In the genomic region with DNA sequence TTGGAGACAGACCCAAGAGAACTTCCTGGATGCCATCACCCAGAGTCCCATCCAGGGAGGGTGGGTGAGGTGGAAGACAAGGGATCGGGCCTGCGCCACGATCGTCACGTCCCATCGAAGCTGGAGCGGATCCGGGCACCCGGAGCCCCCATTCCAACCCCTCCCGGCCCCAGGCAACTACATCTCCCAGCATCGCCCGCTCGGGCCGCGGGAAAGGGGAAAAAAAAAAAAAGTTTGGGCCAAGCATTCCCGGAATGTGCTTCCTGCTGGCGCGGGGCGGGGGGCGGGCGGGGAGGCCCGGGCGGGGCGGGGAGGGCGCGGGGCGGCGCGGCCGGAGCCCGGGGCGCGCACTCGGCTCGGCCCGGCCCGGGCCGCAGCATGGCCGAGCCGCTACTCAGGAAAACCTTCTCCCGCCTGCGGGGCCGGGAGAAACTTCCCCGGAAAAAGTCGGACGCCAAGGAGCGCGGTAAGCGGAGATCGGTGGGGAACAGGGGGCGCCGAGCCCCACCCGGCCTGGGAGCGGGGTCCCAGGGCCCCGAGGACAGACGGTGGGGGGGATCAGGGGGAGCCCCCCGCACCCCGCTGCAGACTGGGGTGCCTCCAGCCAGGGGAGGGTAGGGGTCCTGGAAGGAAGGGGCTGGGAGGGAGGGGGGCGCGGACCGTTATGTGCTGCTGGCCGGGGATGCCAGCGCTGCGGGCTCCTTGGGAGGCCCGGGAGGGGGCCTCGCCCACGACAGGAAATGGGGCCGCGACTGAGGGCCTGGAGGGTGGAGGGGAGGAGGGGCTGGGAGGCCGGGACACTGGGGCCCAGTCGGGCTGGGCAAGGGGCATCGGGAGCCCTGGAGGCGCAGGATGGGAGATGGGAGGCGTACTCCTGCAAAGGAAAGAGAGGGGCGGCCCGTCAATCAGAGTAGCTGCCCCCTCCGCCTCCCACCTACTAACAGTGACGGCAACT, we compare ENCODE assay signal across 1 cellular context.
TF ChIP-seq lines count a peak whose summit lies in the region.

A gene with protein sequence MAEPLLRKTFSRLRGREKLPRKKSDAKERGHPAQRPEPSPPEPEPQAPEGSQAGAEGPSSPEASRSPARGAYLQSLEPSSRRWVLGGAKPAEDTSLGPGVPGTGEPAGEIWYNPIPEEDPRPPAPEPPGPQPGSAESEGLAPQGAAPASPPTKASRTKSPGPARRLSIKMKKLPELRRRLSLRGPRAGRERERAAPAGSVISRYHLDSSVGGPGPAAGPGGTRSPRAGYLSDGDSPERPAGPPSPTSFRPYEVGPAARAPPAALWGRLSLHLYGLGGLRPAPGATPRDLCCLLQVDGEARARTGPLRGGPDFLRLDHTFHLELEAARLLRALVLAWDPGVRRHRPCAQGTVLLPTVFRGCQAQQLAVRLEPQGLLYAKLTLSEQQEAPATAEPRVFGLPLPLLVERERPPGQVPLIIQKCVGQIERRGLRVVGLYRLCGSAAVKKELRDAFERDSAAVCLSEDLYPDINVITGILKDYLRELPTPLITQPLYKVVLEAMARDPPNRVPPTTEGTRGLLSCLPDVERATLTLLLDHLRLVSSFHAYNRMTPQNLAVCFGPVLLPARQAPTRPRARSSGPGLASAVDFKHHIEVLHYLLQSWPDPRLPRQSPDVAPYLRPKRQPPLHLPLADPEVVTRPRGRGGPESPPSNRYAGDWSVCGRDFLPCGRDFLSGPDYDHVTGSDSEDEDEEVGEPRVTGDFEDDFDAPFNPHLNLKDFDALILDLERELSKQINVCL (plus strand): TSS at position 346 of the 955 bp plus-strand sequence. CDS start 33 bp downstream, at position 379.

TF ChIP-seq in HepG2, 621 proteins besides CTCF, POLR2A, EP300 and RAD21 (continued from another document and continues in another):
- no peak for TF ChIP-seq ZNF839 (CRISPR knock-in tag; IDR thresholded peaks at IDR 0.05; ENCODE audit: borderline replicate concordance)
- TF ChIP-seq, protein P1, sequence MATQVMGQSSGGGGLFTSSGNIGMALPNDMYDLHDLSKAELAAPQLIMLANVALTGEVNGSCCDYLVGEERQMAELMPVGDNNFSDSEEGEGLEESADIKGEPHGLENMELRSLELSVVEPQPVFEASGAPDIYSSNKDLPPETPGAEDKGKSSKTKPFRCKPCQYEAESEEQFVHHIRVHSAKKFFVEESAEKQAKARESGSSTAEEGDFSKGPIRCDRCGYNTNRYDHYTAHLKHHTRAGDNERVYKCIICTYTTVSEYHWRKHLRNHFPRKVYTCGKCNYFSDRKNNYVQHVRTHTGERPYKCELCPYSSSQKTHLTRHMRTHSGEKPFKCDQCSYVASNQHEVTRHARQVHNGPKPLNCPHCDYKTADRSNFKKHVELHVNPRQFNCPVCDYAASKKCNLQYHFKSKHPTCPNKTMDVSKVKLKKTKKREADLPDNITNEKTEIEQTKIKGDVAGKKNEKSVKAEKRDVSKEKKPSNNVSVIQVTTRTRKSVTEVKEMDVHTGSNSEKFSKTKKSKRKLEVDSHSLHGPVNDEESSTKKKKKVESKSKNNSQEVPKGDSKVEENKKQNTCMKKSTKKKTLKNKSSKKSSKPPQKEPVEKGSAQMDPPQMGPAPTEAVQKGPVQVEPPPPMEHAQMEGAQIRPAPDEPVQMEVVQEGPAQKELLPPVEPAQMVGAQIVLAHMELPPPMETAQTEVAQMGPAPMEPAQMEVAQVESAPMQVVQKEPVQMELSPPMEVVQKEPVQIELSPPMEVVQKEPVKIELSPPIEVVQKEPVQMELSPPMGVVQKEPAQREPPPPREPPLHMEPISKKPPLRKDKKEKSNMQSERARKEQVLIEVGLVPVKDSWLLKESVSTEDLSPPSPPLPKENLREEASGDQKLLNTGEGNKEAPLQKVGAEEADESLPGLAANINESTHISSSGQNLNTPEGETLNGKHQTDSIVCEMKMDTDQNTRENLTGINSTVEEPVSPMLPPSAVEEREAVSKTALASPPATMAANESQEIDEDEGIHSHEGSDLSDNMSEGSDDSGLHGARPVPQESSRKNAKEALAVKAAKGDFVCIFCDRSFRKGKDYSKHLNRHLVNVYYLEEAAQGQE (IDR thresholded peaks at IDR 0.05; ENCODE audit: borderline replicate concordance in 1 of 2, low read depth in 1 of 2, low read length in 2 of 2): no peak
- TF ChIP-seq CREB1 (IDR thresholded peaks at IDR 0.05): no peak
- peak; percentile 28; the same call in 1 of the 2 replicates for TF ChIP-seq CREB1 (CRISPR knock-in tag; IDR thresholded peaks at IDR 0.05)
- TF ChIP-seq, protein P2, sequence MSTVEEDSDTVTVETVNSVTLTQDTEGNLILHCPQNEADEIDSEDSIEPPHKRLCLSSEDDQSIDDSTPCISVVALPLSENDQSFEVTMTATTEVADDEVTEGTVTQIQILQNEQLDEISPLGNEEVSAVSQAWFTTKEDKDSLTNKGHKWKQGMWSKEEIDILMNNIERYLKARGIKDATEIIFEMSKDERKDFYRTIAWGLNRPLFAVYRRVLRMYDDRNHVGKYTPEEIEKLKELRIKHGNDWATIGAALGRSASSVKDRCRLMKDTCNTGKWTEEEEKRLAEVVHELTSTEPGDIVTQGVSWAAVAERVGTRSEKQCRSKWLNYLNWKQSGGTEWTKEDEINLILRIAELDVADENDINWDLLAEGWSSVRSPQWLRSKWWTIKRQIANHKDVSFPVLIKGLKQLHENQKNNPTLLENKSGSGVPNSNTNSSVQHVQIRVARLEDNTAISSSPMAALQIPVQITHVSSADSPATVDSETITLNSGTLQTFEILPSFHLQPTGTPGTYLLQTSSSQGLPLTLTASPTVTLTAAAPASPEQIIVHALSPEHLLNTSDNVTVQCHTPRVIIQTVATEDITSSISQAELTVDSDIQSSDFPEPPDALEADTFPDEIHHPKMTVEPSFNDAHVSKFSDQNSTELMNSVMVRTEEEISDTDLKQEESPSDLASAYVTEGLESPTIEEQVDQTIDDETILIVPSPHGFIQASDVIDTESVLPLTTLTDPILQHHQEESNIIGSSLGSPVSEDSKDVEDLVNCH (CRISPR knock-in tag; IDR thresholded peaks at IDR 0.05): no peak
- TF ChIP-seq HNRNPK (IDR thresholded peaks at IDR 0.05; ENCODE audit: low read depth, low read length, poor library complexity, severe bottlenecking): peak; percentile 87
- TF ChIP-seq, protein P3, sequence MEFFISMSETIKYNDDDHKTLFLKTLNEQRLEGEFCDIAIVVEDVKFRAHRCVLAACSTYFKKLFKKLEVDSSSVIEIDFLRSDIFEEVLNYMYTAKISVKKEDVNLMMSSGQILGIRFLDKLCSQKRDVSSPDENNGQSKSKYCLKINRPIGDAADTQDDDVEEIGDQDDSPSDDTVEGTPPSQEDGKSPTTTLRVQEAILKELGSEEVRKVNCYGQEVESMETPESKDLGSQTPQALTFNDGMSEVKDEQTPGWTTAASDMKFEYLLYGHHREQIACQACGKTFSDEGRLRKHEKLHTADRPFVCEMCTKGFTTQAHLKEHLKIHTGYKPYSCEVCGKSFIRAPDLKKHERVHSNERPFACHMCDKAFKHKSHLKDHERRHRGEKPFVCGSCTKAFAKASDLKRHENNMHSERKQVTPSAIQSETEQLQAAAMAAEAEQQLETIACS (CRISPR knock-in tag; IDR thresholded peaks at IDR 0.05): peak; percentile 59
- no peak for TF ChIP-seq RFX3 (CRISPR knock-in tag; IDR thresholded peaks at IDR 0.05)
- 0 out of 2 replicates have a peak, but pooled peaks have one; percentile 18 for TF ChIP-seq ETV5 (CRISPR knock-in tag; IDR thresholded peaks at IDR 0.05; ENCODE audit: borderline replicate concordance)
- no peak for TF ChIP-seq DNMT1 (CRISPR knock-in tag; IDR thresholded peaks at IDR 0.05)
- peak; percentile 72 for TF ChIP-seq POLR2G (IDR thresholded peaks at IDR 0.05; ENCODE audit: low read depth, low read length)
- TF ChIP-seq KAT7 (CRISPR knock-in tag; IDR thresholded peaks at IDR 0.05; ENCODE audit: borderline replicate concordance): no peak
- peak; percentile 59 for TF ChIP-seq GABPB1 (CRISPR knock-in tag; IDR thresholded peaks at IDR 0.05)
- TF ChIP-seq, protein P4, sequence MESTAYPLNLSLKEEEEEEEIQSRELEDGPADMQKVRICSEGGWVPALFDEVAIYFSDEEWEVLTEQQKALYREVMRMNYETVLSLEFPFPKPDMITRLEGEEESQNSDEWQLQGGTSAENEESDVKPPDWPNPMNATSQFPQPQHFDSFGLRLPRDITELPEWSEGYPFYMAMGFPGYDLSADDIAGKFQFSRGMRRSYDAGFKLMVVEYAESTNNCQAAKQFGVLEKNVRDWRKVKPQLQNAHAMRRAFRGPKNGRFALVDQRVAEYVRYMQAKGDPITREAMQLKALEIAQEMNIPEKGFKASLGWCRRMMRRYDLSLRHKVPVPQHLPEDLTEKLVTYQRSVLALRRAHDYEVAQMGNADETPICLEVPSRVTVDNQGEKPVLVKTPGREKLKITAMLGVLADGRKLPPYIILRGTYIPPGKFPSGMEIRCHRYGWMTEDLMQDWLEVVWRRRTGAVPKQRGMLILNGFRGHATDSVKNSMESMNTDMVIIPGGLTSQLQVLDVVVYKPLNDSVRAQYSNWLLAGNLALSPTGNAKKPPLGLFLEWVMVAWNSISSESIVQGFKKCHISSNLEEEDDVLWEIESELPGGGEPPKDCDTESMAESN (CRISPR knock-in tag; conservative IDR thresholded peaks at IDR 0.05): no peak
- no peak for TF ChIP-seq ERF (CRISPR knock-in tag; IDR thresholded peaks at IDR 0.05)
- TF ChIP-seq SOX6 (IDR thresholded peaks at IDR 0.05): no peak
- TF ChIP-seq SOX6 (CRISPR knock-in tag; IDR thresholded peaks at IDR 0.05): no peak
- TF ChIP-seq ZFP1 (CRISPR knock-in tag; IDR thresholded peaks at IDR 0.05): no peak
- TF ChIP-seq BRCA1 (CRISPR knock-in tag; IDR thresholded peaks at IDR 0.05): no peak
- TF ChIP-seq, protein P5, sequence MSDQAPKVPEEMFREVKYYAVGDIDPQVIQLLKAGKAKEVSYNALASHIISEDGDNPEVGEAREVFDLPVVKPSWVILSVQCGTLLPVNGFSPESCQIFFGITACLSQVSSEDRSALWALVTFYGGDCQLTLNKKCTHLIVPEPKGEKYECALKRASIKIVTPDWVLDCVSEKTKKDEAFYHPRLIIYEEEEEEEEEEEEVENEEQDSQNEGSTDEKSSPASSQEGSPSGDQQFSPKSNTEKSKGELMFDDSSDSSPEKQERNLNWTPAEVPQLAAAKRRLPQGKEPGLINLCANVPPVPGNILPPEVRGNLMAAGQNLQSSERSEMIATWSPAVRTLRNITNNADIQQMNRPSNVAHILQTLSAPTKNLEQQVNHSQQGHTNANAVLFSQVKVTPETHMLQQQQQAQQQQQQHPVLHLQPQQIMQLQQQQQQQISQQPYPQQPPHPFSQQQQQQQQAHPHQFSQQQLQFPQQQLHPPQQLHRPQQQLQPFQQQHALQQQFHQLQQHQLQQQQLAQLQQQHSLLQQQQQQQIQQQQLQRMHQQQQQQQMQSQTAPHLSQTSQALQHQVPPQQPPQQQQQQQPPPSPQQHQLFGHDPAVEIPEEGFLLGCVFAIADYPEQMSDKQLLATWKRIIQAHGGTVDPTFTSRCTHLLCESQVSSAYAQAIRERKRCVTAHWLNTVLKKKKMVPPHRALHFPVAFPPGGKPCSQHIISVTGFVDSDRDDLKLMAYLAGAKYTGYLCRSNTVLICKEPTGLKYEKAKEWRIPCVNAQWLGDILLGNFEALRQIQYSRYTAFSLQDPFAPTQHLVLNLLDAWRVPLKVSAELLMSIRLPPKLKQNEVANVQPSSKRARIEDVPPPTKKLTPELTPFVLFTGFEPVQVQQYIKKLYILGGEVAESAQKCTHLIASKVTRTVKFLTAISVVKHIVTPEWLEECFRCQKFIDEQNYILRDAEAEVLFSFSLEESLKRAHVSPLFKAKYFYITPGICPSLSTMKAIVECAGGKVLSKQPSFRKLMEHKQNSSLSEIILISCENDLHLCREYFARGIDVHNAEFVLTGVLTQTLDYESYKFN (CRISPR knock-in tag; conservative IDR thresholded peaks at IDR 0.05): 0 out of 2 replicates have a peak, but pooled peaks have one; percentile 3
- TF ChIP-seq HCFC1 (IDR thresholded peaks at IDR 0.05; ENCODE audit: low read depth, low read length): peak; percentile 50; the same call in 1 of the 2 replicates
- TF ChIP-seq ZNF724P (CRISPR knock-in tag; IDR thresholded peaks at IDR 0.05; ENCODE audit: borderline replicate concordance): no peak
- TF ChIP-seq ZNF547 (CRISPR knock-in tag; IDR thresholded peaks at IDR 0.05): no peak
- TF ChIP-seq, protein P6, sequence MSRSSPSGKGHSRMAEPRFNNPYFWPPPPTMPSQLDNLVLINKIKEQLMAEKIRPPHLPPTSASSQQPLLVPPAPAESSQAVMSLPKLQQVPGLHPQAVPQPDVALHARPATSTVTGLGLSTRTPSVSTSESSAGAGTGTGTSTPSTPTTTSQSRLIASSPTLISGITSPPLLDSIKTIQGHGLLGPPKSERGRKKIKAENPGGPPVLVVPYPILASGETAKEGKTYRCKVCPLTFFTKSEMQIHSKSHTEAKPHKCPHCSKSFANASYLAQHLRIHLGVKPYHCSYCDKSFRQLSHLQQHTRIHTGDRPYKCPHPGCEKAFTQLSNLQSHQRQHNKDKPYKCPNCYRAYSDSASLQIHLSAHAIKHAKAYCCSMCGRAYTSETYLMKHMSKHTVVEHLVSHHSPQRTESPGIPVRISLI (CRISPR knock-in tag; IDR thresholded peaks at IDR 0.05; ENCODE audit: borderline replicate concordance): peak; percentile 97
- peak; percentile 47; the same call in 1 of the 2 replicates for TF ChIP-seq TBX2 (CRISPR knock-in tag; IDR thresholded peaks at IDR 0.05; ENCODE audit: borderline replicate concordance)
- TF ChIP-seq ZNF713 (CRISPR knock-in tag; IDR thresholded peaks at IDR 0.05): no peak
- TF ChIP-seq SP140L (CRISPR knock-in tag; IDR thresholded peaks at IDR 0.05; ENCODE audit: borderline replicate concordance): no peak
- no peak for TF ChIP-seq ZNF780A (CRISPR knock-in tag; IDR thresholded peaks at IDR 0.05)
- TF ChIP-seq, protein P7, sequence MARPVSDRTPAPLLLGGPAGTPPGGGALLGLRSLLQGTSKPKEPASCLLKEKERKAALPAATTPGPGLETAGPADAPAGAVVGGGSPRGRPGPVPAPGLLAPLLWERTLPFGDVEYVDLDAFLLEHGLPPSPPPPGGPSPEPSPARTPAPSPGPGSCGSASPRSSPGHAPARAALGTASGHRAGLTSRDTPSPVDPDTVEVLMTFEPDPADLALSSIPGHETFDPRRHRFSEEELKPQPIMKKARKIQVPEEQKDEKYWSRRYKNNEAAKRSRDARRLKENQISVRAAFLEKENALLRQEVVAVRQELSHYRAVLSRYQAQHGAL (CRISPR knock-in tag; IDR thresholded peaks at IDR 0.05; ENCODE audit: not compliant biosample characterization): no peak
- TF ChIP-seq ZBTB20 (CRISPR knock-in tag; IDR thresholded peaks at IDR 0.05; ENCODE audit: borderline replicate concordance, low read depth): no peak
- TF ChIP-seq ZNF878 (CRISPR knock-in tag; IDR thresholded peaks at IDR 0.05): no peak
- TF ChIP-seq GABPA (IDR thresholded peaks at IDR 0.05; ENCODE audit: low read depth, low read length): peak; percentile 28; the same call in 1 of the 2 replicates
- TF ChIP-seq GABPA (CRISPR knock-in tag; IDR thresholded peaks at IDR 0.05; ENCODE audit: low read depth): peak; percentile 73
- TF ChIP-seq ZSCAN20 (CRISPR knock-in tag; IDR thresholded peaks at IDR 0.05; ENCODE audit: borderline replicate concordance): no peak
- no peak for TF ChIP-seq DMAP1 (CRISPR knock-in tag; IDR thresholded peaks at IDR 0.05)
- TF ChIP-seq, protein P8, sequence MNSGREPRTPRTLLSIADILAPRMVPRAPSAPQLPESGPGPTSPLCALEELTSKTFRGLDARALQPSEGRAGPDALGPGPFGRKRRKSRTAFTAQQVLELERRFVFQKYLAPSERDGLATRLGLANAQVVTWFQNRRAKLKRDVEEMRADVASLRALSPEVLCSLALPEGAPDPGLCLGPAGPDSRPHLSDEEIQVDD (CRISPR knock-in tag; IDR thresholded peaks at IDR 0.05; ENCODE audit: borderline replicate concordance): no peak
- TF ChIP-seq IRF2 (CRISPR knock-in tag; IDR thresholded peaks at IDR 0.05): no peak
- no peak for TF ChIP-seq ZNF776 (CRISPR knock-in tag; IDR thresholded peaks at IDR 0.05)
